ENCODE assay signal across 20 cellular contexts in the genomic region with DNA sequence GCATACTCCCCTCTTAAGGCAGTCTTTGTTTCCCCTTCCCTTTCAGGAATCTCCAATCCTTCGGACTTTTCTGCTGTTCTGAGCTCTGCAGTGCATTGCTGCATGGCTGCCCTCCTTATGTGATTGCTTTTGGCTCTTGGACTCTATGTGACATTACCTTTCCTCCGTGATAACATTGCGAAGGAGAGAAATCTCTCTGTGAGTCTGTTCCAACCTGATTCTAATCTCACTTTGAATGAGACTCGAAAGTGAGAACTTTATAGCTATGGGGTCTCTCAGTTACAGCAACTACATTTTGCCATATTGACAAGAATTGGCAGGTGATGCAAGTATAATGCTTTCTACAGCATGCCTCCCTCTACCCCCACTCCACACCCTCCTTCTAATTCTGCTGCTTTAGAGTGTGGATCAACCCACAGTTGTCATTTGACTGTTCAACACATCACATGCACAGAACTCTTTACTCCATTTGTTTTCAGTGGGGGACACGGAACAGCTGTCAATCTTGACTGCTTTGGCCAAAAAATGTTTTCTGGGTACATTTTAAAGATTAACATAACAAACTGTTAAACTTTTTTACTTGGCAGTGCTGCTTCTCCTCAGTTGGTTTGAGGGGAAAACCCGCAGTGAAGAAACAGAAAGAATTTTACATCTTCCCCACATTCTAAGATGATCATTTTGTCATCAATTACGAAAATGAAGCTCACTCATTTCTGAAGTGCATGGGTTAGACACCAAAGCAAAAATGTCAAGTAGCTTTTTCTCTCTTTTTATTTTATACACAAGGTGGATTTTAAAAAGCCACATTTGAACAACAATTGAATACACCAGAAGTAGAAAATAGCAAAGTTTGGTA.
DNase-seq lines count a peak whose midpoint lies in the region; ATAC-seq, FAIRE-seq and TF ChIP-seq lines count a peak whose summit lies in the region.
"Had no signal": no experiment of that assay in that cellular context is flagged by ENCODE, and none has a peak within 500 bp of the region (broad histone marks: within the 10 kb centered on the region; RNA-seq: fewer than 3 reads in every experiment).

No MANE protein-coding gene starts in this region.

- no peaks in the 10 kb centered on the region for H3K27me3 ChIP-seq in stomach
- H3K27me3 ChIP-seq: SJCRH30, upper lobe of right lung had no signal

- no peaks in the 10 kb centered on the region for H3K9me3 Mint-ChIP-seq in activated T-helper 17 cell treated with anti-CD3 and anti-CD28 coated beads, Interleukin-2, amount 50 U/mL, for 72 hours
- H3K9me3 Mint-ChIP-seq: activated CD4-positive, alpha-beta memory T cell treated with anti-CD3 and anti-CD28 coated beads for 36 hours; T-cell had no signal

- no peaks in the 10 kb centered on the region for H3K36me3 ChIP-seq in stomach
- H3K36me3 ChIP-seq: heart left ventricle, SJCRH30, upper lobe of right lung had no signal

- H3K27me3 Mint-ChIP-seq in activated T-helper 17 cell treated with anti-CD3 and anti-CD28 coated beads, Interleukin-2, amount 50 U/mL, for 72 hours: peaks cover 25% of the 10 kb centered on the region

- no peak overlapping the region for H3K27ac Mint-ChIP-seq in activated T-helper 17 cell treated with anti-CD3 and anti-CD28 coated beads, Interleukin-2, amount 50 U/mL, for 72 hours
- H3K27ac Mint-ChIP-seq: activated CD4-positive, alpha-beta memory T cell treated with anti-CD3 and anti-CD28 coated beads for 36 hours; T-cell had no signal

- no peak overlapping the region for H3K27ac ChIP-seq in stomach
- H3K27ac ChIP-seq: heart left ventricle, SJCRH30, upper lobe of right lung had no signal

- ATAC-seq in GM19025 (IDR thresholded peaks at IDR 0.05; ENCODE audit: low read depth, unreplicated experiment) (peak; percentile 51), HG02852 (IDR thresholded peaks at IDR 0.05; ENCODE audit: unreplicated experiment) (peak; percentile 67)
- ATAC-seq in activated T-helper 17 cell treated with anti-CD3 and anti-CD28 coated beads, Interleukin-2, amount 50 U/mL, for 72 hours (replicated peaks): peak; percentile 55
- ATAC-seq: heart left ventricle, T-cell, upper lobe of right lung had no signal

- TF ChIP-seq POLR2A in GM12892 (IDR thresholded peaks at IDR 0.05; ENCODE audit: low read depth, low read length) (no peak), stomach (IDR thresholded peaks at IDR 0.05) (no peak)

- DNase-seq in GM10266 (ENCODE audit: extremely low spot score) (peak; percentile 15), GM12892 (ENCODE audit: insufficient read length) (no peak), stomach (no peak), NCI-H2196 (lab: John Stamatoyannopoulos, UW; ENCODE audit: unreplicated experiment) (no peak)
- DNase-seq: ACHN; activated CD4-positive, alpha-beta memory T cell treated with anti-CD3 and anti-CD28 coated beads for 36 hours; activated CD4-positive, CD25-positive, alpha-beta regulatory T cell; activated naive CD4-positive, alpha-beta T cell; activated T-cell treated with anti-CD3 and anti-CD28 coated beads for 4 hours; effector CD8-positive, alpha-beta T cell; heart left ventricle; NCI-H1694; NCI-H2171; NCI-H526 treated with DMSO at 0.1 percent for 48 hours; SJCRH30; T-cell; upper lobe of right lung had no signal

- TF ChIP-seq EP300 in stomach (IDR thresholded peaks at IDR 0.05): no peak

- 70 to 76% (median 74%) methylated on average over 7 of the region's 7 CpGs for WGBS in stomach, 5 donors

- H3K4me3 Mint-ChIP-seq in activated T-helper 17 cell treated with anti-CD3 and anti-CD28 coated beads, Interleukin-2, amount 50 U/mL, for 72 hours: no peak overlapping the region
- H3K4me3 Mint-ChIP-seq: activated CD4-positive, alpha-beta memory T cell treated with anti-CD3 and anti-CD28 coated beads for 36 hours; T-cell had no signal

- no peak overlapping the region for H3K4me3 ChIP-seq in stomach
- H3K4me3 ChIP-seq: heart left ventricle, SJCRH30, upper lobe of right lung had no signal

- no peak for FAIRE-seq in GM12892 (lab: Jason Lieb, UNC)

- no peaks in the 10 kb centered on the region for H3K36me3 Mint-ChIP-seq in activated T-helper 17 cell treated with anti-CD3 and anti-CD28 coated beads, Interleukin-2, amount 50 U/mL, for 72 hours (ENCODE audit: low read depth)
- H3K36me3 Mint-ChIP-seq: activated CD4-positive, alpha-beta memory T cell treated with anti-CD3 and anti-CD28 coated beads for 36 hours; T-cell had no signal

- H3K9me3 ChIP-seq in stomach: no peaks in the 10 kb centered on the region
- H3K9me3 ChIP-seq: heart left ventricle, SJCRH30, upper lobe of right lung had no signal

- intact Hi-C loops in stomach (cut with DNase I; ENCODE audit: low total_unique reads): no loop called here

- no peaks in the 10 kb centered on the region for H3K4me1 Mint-ChIP-seq in activated T-helper 17 cell treated with anti-CD3 and anti-CD28 coated beads, Interleukin-2, amount 50 U/mL, for 72 hours
- H3K4me1 Mint-ChIP-seq: T-cell had no signal

- TF ChIP-seq CTCF in GM10266 (IDR thresholded peaks at IDR 0.05; ENCODE audit: control insufficient read depth, insufficient read depth, low read depth, missing control alignments) (no peak), stomach (IDR thresholded peaks at IDR 0.05) (no peak)

- H3K4me1 ChIP-seq in stomach: no peaks in the 10 kb centered on the region
- H3K4me1 ChIP-seq: heart left ventricle, SJCRH30, upper lobe of right lung had no signal
